Comparison of ENCODE assay signal across 8 cellular contexts in the genomic region with DNA sequence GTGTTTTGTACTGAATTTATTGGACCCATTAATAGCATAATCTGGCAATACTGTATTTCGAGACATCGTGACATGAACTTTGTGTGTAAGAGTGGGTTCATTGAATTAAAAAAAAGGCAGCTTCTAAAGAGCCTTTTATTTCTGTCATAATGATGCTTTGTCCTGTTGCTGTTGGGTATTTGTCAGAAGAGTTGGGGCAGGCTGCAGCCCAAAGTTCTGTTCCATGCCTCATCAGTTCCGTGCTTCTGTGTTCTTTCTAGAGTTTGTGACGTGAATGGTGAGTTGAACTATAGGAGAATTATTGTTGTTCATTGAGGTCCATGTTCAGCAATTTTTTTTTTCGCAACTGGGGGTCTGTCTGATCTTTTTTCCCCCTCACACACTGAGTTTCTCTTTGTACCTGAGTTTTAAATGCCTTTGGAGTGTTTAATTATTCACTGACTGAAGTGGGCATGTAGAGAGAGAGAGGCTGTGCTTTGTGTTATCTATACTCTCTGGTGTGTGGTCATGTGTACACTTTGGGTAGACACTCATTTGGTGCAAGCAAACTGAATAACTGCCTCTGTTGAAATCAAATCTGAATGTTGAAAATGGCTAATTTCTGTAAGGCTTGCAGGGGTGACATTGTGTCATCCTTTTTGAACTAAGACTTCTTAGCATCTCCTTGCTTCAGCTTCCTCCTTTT.
A peak's percentile ranks its signal among the peaks of the same experiment; 100 is the strongest.
DNase-seq lines count a peak whose midpoint lies in the region; ATAC-seq, FAIRE-seq and TF ChIP-seq lines count a peak whose summit lies in the region.

No MANE protein-coding gene starts in this region.

- H3K4me2 ChIP-seq in A549, result peak overlapping the region; percentile 56

- POLR2A ChIA-PET in A549 (lab: Yijun Ruan, JAX), result no interaction called here

- no peaks in the 10 kb centered on the region for H3K9me3 ChIP-seq in A549
- H3K9me3 ChIP-seq in mesodermal cell (ENCODE audit: control insufficient read depth, low read length), result no peaks in the 10 kb centered on the region
- no peaks in the 10 kb centered on the region for H3K9me3 ChIP-seq in vagina

- no peak overlapping the region for H3K4me3 ChIP-seq in A549
- H3K4me3 ChIP-seq in mesodermal cell (ENCODE audit: extremely low read depth, insufficient read depth, low read length, poor library complexity, severe bottlenecking), result no peak overlapping the region
- H3K4me3 ChIP-seq in vagina, result peak overlapping the region in 1 of 2 donors; percentile 9
- no peak overlapping the region for H3K4me3 ChIP-seq in lower leg skin (ENCODE audit: low read depth, poor library complexity, severe bottlenecking)

- H3K27ac ChIP-seq in A549 (peak overlapping the region; percentile 23 to 25; a peak in 3 of 6 replicates), angular gyrus (ENCODE audit: low read depth, low read length) (peak overlapping the region; percentile 84), mesodermal cell (ENCODE audit: low read depth, low read length, severe bottlenecking) (peak overlapping the region; percentile 67), vagina (peak overlapping the region; percentile 60)

- H3K36me3 ChIP-seq in mesodermal cell (ENCODE audit: control insufficient read depth, insufficient read depth, low read length) (no peaks in the 10 kb centered on the region), vagina (no peaks in the 10 kb centered on the region)

- DNase-seq in A549 (ENCODE audit: low read depth in 1 of 2, low spot score in 1 of 2) (no peak), vagina (ENCODE audit: extremely low spot score in 2 of 2) (no peak), NCI-H2107 treated with DMSO at 0.1 percent for 48 hours (lab: John Stamatoyannopoulos, UW; ENCODE audit: unreplicated experiment) (no peak), lower leg skin (ENCODE audit: low spot score in 2 of 2) (no peak), D721Med (ENCODE audit: insufficient read length, low spot score) (no peak)

- intact Hi-C loops in vagina (cut with DNase I), result no loop called here
- intact Hi-C loops in lower leg skin (cut with DNase I; ENCODE audit: low total_unique reads), result no loop called here

- ATAC-seq in A549 (no peak), HG02938 (IDR thresholded peaks at IDR 0.05; ENCODE audit: unreplicated experiment) (peak; percentile 33)

- TF ChIP-seq RAD21 in A549 (conservative IDR thresholded peaks at IDR 0.05 in 1 of 2, IDR thresholded peaks at IDR 0.05 in 1 of 2), result no peak

- TF ChIP-seq EP300 in A549 (IDR thresholded peaks at IDR 0.05), result no peak

- H3K27me3 ChIP-seq in vagina, result no peaks in the 10 kb centered on the region

- no peak for TF ChIP-seq POLR2A in A549 (IDR thresholded peaks at IDR 0.05; ENCODE audit: low read length)
- no peak for TF ChIP-seq POLR2A in vagina (IDR thresholded peaks at IDR 0.05)
- TF ChIP-seq POLR2A in lower leg skin (IDR thresholded peaks at IDR 0.05), result no peak

- H3K4me1 ChIP-seq in A549, result peaks cover 46% of the 10 kb centered on the region
- peaks cover 43% of the 10 kb centered on the region for H3K4me1 ChIP-seq in mesodermal cell (ENCODE audit: control insufficient read depth, insufficient read depth, low read length, poor library complexity, severe bottlenecking)
- peaks cover 80% of the 10 kb centered on the region for H3K4me1 ChIP-seq in vagina

- FAIRE-seq in A549 (lab: Jason Lieb, UNC) (no peak), D721Med (lab: Jason Lieb, UNC) (no peak)

- TF ChIP-seq CTCF in A549 (IDR thresholded peaks at IDR 0.05) (no peak), vagina (IDR thresholded peaks at IDR 0.05) (no peak), lower leg skin (IDR thresholded peaks at IDR 0.05) (no peak), D721Med (IDR thresholded peaks at IDR 0.05; ENCODE audit: insufficient read depth, missing control alignments) (no peak)

- CTCF ChIA-PET in A549 (lab: Yijun Ruan, JAX), result interaction anchor here (0.8 to 3.0 kb wide), 4 partner anchors 20 to 193 kb away, joined by 3 to 8 read pairs (median 3); no protein-coding TSS in a partner anchor

- 78% methylated on average over 5 of the region's 5 CpGs for WGBS in A549 (ENCODE audit: missing lambda C conversion rate)
- WGBS in mesodermal cell (ENCODE audit: insufficient coverage in 2 of 2), 2 experiments, result 84 to 100% methylated on average over 1 to 3 of the region's 5 CpGs
- 56 to 63% methylated on average over 5 of the region's 5 CpGs for WGBS in lower leg skin, 2 donors

TF ChIP-seq in A549, 52 proteins besides CTCF, POLR2A, EP300 and RAD21:
- TF ChIP-seq GATA3 (IDR thresholded peaks at IDR 0.05; ENCODE audit: borderline replicate concordance) (no peak), TP53 (CRISPR knock-in tag; IDR thresholded peaks at IDR 0.05) (no peak), POLR2AphosphoS2 (conservative IDR thresholded peaks at IDR 0.05; ENCODE audit: low read length) (no peak), ESRRA (IDR thresholded peaks at IDR 0.05; ENCODE audit: borderline replicate concordance, low read length) (no peak), MAZ (IDR thresholded peaks at IDR 0.05; ENCODE audit: borderline replicate concordance, low read depth, low read length) (no peak), NR3C1 (IDR thresholded peaks at IDR 0.05) (no peak), CHD2 (IDR thresholded peaks at IDR 0.05; ENCODE audit: low read length, partially characterized antibody) (no peak)
- TF ChIP-seq, protein P1, sequence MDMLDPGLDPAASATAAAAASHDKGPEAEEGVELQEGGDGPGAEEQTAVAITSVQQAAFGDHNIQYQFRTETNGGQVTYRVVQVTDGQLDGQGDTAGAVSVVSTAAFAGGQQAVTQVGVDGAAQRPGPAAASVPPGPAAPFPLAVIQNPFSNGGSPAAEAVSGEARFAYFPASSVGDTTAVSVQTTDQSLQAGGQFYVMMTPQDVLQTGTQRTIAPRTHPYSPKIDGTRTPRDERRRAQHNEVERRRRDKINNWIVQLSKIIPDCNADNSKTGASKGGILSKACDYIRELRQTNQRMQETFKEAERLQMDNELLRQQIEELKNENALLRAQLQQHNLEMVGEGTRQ (IDR thresholded peaks at IDR 0.05), result no peak
- TF ChIP-seq, protein P2, sequence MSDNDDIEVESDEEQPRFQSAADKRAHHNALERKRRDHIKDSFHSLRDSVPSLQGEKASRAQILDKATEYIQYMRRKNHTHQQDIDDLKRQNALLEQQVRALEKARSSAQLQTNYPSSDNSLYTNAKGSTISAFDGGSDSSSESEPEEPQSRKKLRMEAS (IDR thresholded peaks at IDR 0.05), result no peak

Comparison
In these comparisons a context has a peak if more than half of its experiments do, and no peak if none do; other contexts are left out.
1. H3K27ac ChIP-seq: peak in every context shown above with its lines; median percentile 84 in angular gyrus; 67 in mesodermal cell; 60 in vagina; 24 in A549.